Comparison of ENCODE assay signal across 4 cellular contexts in genomic region chr20:63525968-63526367, GRCh38.
TF ChIP-seq lines count a peak whose summit lies in the region.

No MANE protein-coding gene starts in this region.

TF ChIP-seq in SK-N-SH treated with all-trans-retinoic acid at 6 μM for 48 hours, 23 proteins besides CTCF, POLR2A, EP300 and RAD21 (continues in another document):
- TF ChIP-seq CREB5 (CRISPR knock-in tag; IDR thresholded peaks at IDR 0.05; ENCODE audit: low read depth) (no peak), ZNF8 (CRISPR knock-in tag; IDR thresholded peaks at IDR 0.05) (no peak), ZFP30 (CRISPR knock-in tag; IDR thresholded peaks at IDR 0.05) (no peak), TSHZ2 (CRISPR knock-in tag; IDR thresholded peaks at IDR 0.05) (no peak)
- TF ChIP-seq, protein P1, sequence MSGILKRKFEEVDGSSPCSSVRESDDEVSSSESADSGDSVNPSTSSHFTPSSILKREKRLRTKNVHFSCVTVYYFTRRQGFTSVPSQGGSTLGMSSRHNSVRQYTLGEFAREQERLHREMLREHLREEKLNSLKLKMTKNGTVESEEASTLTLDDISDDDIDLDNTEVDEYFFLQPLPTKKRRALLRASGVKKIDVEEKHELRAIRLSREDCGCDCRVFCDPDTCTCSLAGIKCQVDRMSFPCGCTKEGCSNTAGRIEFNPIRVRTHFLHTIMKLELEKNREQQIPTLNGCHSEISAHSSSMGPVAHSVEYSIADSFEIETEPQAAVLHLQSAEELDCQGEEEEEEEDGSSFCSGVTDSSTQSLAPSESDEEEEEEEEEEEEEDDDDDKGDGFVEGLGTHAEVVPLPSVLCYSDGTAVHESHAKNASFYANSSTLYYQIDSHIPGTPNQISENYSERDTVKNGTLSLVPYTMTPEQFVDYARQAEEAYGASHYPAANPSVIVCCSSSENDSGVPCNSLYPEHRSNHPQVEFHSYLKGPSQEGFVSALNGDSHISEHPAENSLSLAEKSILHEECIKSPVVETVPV (CRISPR knock-in tag; IDR thresholded peaks at IDR 0.05), result no peak

TF ChIP-seq in SK-N-SH, 30 proteins besides CTCF, POLR2A, EP300 and RAD21:
- TF ChIP-seq NRF1 (IDR thresholded peaks at IDR 0.05; ENCODE audit: low read depth, low read length) (no peak), EZH2phosphoT487 (IDR thresholded peaks at IDR 0.05; ENCODE audit: borderline replicate concordance, low read depth) (no peak), USF2 (IDR thresholded peaks at IDR 0.05; ENCODE audit: borderline replicate concordance, low read depth, low read length) (no peak), SMC3 (IDR thresholded peaks at IDR 0.05; ENCODE audit: low read depth, low read length) (no peak), USF1 (IDR thresholded peaks at IDR 0.05; ENCODE audit: borderline replicate concordance, low read depth) (no peak), FOXM1 (IDR thresholded peaks at IDR 0.05; ENCODE audit: low read depth) (no peak)

TF ChIP-seq in HCT116, 20 proteins besides CTCF, POLR2A, EP300 and RAD21:
- TF ChIP-seq, protein P2, sequence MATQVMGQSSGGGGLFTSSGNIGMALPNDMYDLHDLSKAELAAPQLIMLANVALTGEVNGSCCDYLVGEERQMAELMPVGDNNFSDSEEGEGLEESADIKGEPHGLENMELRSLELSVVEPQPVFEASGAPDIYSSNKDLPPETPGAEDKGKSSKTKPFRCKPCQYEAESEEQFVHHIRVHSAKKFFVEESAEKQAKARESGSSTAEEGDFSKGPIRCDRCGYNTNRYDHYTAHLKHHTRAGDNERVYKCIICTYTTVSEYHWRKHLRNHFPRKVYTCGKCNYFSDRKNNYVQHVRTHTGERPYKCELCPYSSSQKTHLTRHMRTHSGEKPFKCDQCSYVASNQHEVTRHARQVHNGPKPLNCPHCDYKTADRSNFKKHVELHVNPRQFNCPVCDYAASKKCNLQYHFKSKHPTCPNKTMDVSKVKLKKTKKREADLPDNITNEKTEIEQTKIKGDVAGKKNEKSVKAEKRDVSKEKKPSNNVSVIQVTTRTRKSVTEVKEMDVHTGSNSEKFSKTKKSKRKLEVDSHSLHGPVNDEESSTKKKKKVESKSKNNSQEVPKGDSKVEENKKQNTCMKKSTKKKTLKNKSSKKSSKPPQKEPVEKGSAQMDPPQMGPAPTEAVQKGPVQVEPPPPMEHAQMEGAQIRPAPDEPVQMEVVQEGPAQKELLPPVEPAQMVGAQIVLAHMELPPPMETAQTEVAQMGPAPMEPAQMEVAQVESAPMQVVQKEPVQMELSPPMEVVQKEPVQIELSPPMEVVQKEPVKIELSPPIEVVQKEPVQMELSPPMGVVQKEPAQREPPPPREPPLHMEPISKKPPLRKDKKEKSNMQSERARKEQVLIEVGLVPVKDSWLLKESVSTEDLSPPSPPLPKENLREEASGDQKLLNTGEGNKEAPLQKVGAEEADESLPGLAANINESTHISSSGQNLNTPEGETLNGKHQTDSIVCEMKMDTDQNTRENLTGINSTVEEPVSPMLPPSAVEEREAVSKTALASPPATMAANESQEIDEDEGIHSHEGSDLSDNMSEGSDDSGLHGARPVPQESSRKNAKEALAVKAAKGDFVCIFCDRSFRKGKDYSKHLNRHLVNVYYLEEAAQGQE (IDR thresholded peaks at IDR 0.05; ENCODE audit: low read depth), result no peak
- TF ChIP-seq, protein P3, sequence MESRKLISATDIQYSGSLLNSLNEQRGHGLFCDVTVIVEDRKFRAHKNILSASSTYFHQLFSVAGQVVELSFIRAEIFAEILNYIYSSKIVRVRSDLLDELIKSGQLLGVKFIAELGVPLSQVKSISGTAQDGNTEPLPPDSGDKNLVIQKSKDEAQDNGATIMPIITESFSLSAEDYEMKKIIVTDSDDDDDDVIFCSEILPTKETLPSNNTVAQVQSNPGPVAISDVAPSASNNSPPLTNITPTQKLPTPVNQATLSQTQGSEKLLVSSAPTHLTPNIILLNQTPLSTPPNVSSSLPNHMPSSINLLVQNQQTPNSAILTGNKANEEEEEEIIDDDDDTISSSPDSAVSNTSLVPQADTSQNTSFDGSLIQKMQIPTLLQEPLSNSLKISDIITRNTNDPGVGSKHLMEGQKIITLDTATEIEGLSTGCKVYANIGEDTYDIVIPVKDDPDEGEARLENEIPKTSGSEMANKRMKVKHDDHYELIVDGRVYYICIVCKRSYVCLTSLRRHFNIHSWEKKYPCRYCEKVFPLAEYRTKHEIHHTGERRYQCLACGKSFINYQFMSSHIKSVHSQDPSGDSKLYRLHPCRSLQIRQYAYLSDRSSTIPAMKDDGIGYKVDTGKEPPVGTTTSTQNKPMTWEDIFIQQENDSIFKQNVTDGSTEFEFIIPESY (IDR thresholded peaks at IDR 0.05; ENCODE audit: extremely low read depth, insufficient replicate concordance, low read length), result no peak
- TF ChIP-seq YY1 (IDR thresholded peaks at IDR 0.05; ENCODE audit: extremely low read depth, insufficient replicate concordance, low read depth, low read length), result no peak
- TF ChIP-seq POLR2AphosphoS5 (IDR thresholded peaks at IDR 0.05; ENCODE audit: low read depth, low read length), result peak; percentile 51; the same call in 1 of the 2 replicates
- TF ChIP-seq SRF (IDR thresholded peaks at IDR 0.05; ENCODE audit: low read depth), result no peak
- no peak for TF ChIP-seq EGR1 (IDR thresholded peaks at IDR 0.05; ENCODE audit: low read depth)

TF ChIP-seq in GM12878, 131 proteins besides CTCF, POLR2A, EP300 and RAD21:
- TF ChIP-seq CBX5 (IDR thresholded peaks at IDR 0.05; ENCODE audit: low read depth) (no peak), GATAD2B (conservative IDR thresholded peaks at IDR 0.05; ENCODE audit: low read depth) (no peak)
